In the genomic region with DNA sequence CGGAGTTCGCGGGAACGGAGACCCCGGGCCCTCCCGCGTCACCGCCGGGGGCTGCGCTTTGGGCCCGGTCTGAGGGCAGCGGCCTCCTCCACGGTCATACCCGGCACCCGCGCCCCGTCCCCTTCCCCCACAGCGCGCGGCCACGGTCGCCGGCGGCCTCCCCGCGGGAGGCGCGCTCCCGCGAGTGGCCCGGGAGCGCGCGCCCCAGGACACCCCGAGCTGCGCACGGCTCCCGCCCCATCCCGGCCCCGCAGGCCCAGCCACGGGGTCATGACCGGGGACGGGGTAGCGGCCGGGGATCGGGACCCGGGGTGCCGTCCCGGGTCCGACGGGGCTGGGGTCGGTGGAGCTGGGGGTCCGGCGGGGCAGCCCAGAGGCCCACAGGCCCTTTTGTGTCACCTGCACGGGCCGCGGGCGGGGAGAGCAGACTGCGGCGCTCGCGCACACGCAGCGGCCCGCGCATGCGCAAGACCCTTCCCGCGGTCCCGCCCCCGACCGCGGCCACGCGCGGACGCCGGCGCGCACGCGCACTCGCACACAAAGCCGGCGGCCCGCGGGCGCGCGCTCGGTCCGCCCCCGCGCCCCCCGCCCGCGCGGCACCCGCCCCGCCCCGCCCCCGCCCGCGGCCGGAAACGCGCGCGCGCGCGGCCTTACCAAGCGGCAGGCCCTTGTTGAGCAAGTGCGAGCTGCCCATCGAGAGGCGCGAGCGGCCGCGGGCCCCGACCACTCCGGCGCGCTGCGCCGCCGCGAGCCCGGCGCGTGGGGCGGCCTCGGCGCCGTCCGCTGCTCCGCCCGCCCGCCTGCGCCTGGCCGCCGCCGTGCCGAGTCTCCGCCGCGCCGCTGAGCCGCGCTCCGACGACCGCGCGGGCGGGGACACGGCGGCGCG, we compare ENCODE assay signal across 8 cellular contexts. TPM values are rescaled to one million over a fixed set of nuclear protein-coding genes. Genes with fewer than 3 reads are reported as not detected.
A peak's percentile ranks its signal among the peaks of the same experiment; 100 is the strongest.
DNase-seq lines count a peak whose midpoint lies in the region; ATAC-seq and TF ChIP-seq lines count a peak whose summit lies in the region.

A gene (minus strand): TSS at position 869 of the 886 bp plus-strand sequence. CDS start 7,799 bp downstream, outside the sequence.

- DNase-seq in AG04449 (ENCODE audit: low read depth, low spot score) (no peak), NCI-H2171 treated with DMSO at 0.1 percent for 48 hours (lab: John Stamatoyannopoulos, UW) (peak; percentile 44), cerebellum (ENCODE audit: low spot score) (peak; percentile 94), kidney glomerular epithelial cell (lab: John Stamatoyannopoulos, UW) (peak; percentile 56)
- DNase-seq in activated CD4-positive, CD25-positive, alpha-beta regulatory T cell treated with anti-CD3 and anti-CD28 coated beads, Interleukin-2, amount 50 U/mL, for 72 hours: peak; percentile 91
- peak; percentile 70 to 74 for DNase-seq in stimulated activated CD4-positive, alpha-beta T cell treated with anti-CD3 and anti-CD28 coated beads, Interleukin-1b, Interleukin-23, amount 100 ng/mL, for 1 hour (ENCODE audit: low read depth in 2 of 2)

- CTCF ChIA-PET in AG04449 (lab: Yijun Ruan, JAX): interaction anchor here (1.1 kb wide), 1 partner anchor 118 kb away, joined by 5 read pairs; no protein-coding TSS in a partner anchor

- peak within 1 kb of the TSS; percentile 70 for H3K4me3 ChIP-seq in AG04449 (ENCODE audit: low read depth, low read length)

- ATAC-seq in GM18873 (IDR thresholded peaks at IDR 0.05; ENCODE audit: low FRiP score, unreplicated experiment) (peak; percentile 36), HG03108 (IDR thresholded peaks at IDR 0.05; ENCODE audit: unreplicated experiment) (peak; percentile 28)

- POLR2A ChIA-PET in AG04449 (lab: Yijun Ruan, JAX): interaction anchor here (1.0 to 2.5 kb wide), 4 partner anchors 12 to 98 kb away, joined by 3 to 16 read pairs (median 4); a partner anchor contains a TSS

- no peak for TF ChIP-seq CTCF in AG04449 (IDR thresholded peaks at IDR 0.05; ENCODE audit: insufficient read depth, low read length, missing control alignments)

RNA-seq across cellular contexts. Expression of the gene that starts here (rescaled TPM):
- 163 TPM for total RNA-seq in cerebellum
